ENCODE assay signal across 6 cellular contexts in genomic region chr11:111878385-111878765, GRCh38. TPM values are rescaled to one million over a fixed set of nuclear protein-coding genes. Genes with fewer than 3 reads are reported as not detected.
DNase-seq lines count a peak whose midpoint lies in the region; ATAC-seq and TF ChIP-seq lines count a peak whose summit lies in the region.

No MANE protein-coding gene starts in this region.

- TF ChIP-seq RAD21 in IMR-90 (IDR thresholded peaks at IDR 0.05; ENCODE audit: low read length), result peak; percentile 11; the same call in 1 of the 2 replicates

- H3K27ac ChIP-seq in IMR-90 (ENCODE audit: insufficient read depth, low read length) (peak overlapping the region; percentile 64; the same call in 1 of the 2 replicates), coronary artery (peak overlapping the region; percentile 82 to 97)

- in situ Hi-C loops in IMR-90 (cut with MboI; ENCODE audit: low sequenced_read_pairs), result loop anchor here (5.0 kb wide), 1 partner anchor 114 kb away; no protein-coding TSS in a partner anchor

- H2BK20ac ChIP-seq in IMR-90 (ENCODE audit: low read depth, low read length), result 0 out of 2 replicates have a peak overlapping the region, but pooled peaks have one; percentile 35

- H4K8ac ChIP-seq in IMR-90 (ENCODE audit: low read depth in 2 of 2, low read length in 2 of 2), result peak overlapping the region; percentile 84 to 87

- H3K4me3 Mint-ChIP-seq in progenitor cell of endocrine pancreas (ENCODE audit: low read depth), result peak overlapping the region; percentile 94

- H3K14ac ChIP-seq in IMR-90 (replicated peaks; ENCODE audit: low read depth, low read length), result peak overlapping the region; percentile 67

- no peaks in the 10 kb centered on the region for H3K27me3 Mint-ChIP-seq in progenitor cell of endocrine pancreas

- no peaks in the 10 kb centered on the region for H3K27me3 ChIP-seq in IMR-90 (ENCODE audit: control insufficient read depth, insufficient read depth, low read length)

- H3K4ac ChIP-seq in IMR-90 (ENCODE audit: low read depth, low read length), result peak overlapping the region; percentile 69

- 4% methylated on average over 4 of the region's 10 CpGs; no CpG with 5 or more reads in 1 of the 2 experiments for WGBS in IMR-90 (ENCODE audit: extremely low coverage in 2 of 2, insufficient read length in 1 of 2), 2 experiments

- POLR2A ChIA-PET in IMR-90 (lab: Charles Lee; ENCODE audit: unreplicated experiment), result no interaction called here

- no peaks in the 10 kb centered on the region for H3K9me3 Mint-ChIP-seq in progenitor cell of endocrine pancreas (ENCODE audit: low read depth)

- H2BK120ac ChIP-seq in IMR-90 (ENCODE audit: low read depth, low read length), result peak overlapping the region; percentile 26; the same call in 1 of the 2 replicates

- no peak overlapping the region for H2BK15ac ChIP-seq in IMR-90 (ENCODE audit: low read depth, low read length)

- no peak for TF ChIP-seq POLR2A in IMR-90 (IDR thresholded peaks at IDR 0.05; ENCODE audit: low read depth, low read length)

- ATAC-seq in GM19438 (IDR thresholded peaks at IDR 0.05; ENCODE audit: low read depth, unreplicated experiment), result peak; percentile 21
- ATAC-seq in IMR-90 (ENCODE audit: low read depth), result peak; percentile 5

- BruUV-seq in IMR-90 (replicated peaks; lab: Mats Ljungman, UMichigan), result no TSS peak

- peaks cover 3% of the 10 kb centered on the region; the same call in 1 of the 2 replicates for H3K4me1 ChIP-seq in IMR-90 (ENCODE audit: control insufficient read depth, insufficient read depth, low read length)

- no peaks in the 10 kb centered on the region; the same call in 1 of the 2 replicates for H3K36me3 ChIP-seq in IMR-90 (ENCODE audit: control insufficient read depth, insufficient read depth, low read length)

- peaks cover 4% of the 10 kb centered on the region for H3K36me3 Mint-ChIP-seq in progenitor cell of endocrine pancreas (ENCODE audit: insufficient read depth)

- no peak overlapping the region for H3K18ac ChIP-seq in IMR-90 (ENCODE audit: low read depth, low read length)

- peaks cover 3% of the 10 kb centered on the region; the same call in 1 of the 2 replicates for H3K9me1 ChIP-seq in IMR-90 (ENCODE audit: insufficient read depth, low read length)

- intact Hi-C loops in IMR-90 (cut with micrococcal nuclease), result loop anchor here (2.0 to 10.0 kb wide), 5 partner anchors 48 to 346 kb away; partner anchors contain the start of genes DIXDC1, NKAPD1, PIH1D2 and PTS

- peak overlapping the region; percentile 77 for H3K4me2 ChIP-seq in IMR-90 (ENCODE audit: low read depth, low read length)

- peak overlapping the region; percentile 51 for H2BK5ac ChIP-seq in IMR-90 (ENCODE audit: low read depth, low read length, poor library complexity, severe bottlenecking)

- peak overlapping the region; percentile 100 for H3K27ac Mint-ChIP-seq in progenitor cell of endocrine pancreas

- TF ChIP-seq CTCF in IMR-90 (conservative IDR thresholded peaks at IDR 0.05; ENCODE audit: low read depth, low read length), result no peak
- TF ChIP-seq CTCF in coronary artery (IDR thresholded peaks at IDR 0.05), result no peak
- no peak for TF ChIP-seq CTCF in progenitor cell of endocrine pancreas (IDR thresholded peaks at IDR 0.05; ENCODE audit: unreplicated experiment)

- H2AK5ac ChIP-seq in IMR-90 (ENCODE audit: low read depth, low read length), result peak overlapping the region; percentile 5; the same call in 1 of the 2 replicates

- dilution Hi-C loops in IMR-90 (cut with HindIII; ENCODE audit: low sequenced_read_pairs, unreplicated experiment), result no loop called here

- H3K56ac ChIP-seq in IMR-90 (ENCODE audit: extremely low read depth, insufficient read depth, low read length), result peak overlapping the region; percentile 85; the same call in 1 of the 2 replicates

- peak overlapping the region; percentile 51 for H3K9ac ChIP-seq in IMR-90 (ENCODE audit: low read depth, low read length)

- H3K4me1 Mint-ChIP-seq in progenitor cell of endocrine pancreas (ENCODE audit: low read depth), result peaks cover 10% of the 10 kb centered on the region

- H3K4me3 ChIP-seq in IMR-90 (ENCODE audit: insufficient read depth, low read depth, low read length) (peak overlapping the region; percentile 71), coronary artery (peak overlapping the region; percentile 80)

- peak overlapping the region; percentile 93 for H2AK9ac ChIP-seq in IMR-90 (replicated peaks; ENCODE audit: low read depth, low read length, poor library complexity)

- CTCF ChIA-PET in IMR-90 (lab: Yijun Ruan, JAX), result interaction anchor here (0.6 to 0.8 kb wide), 3 partner anchors 118 to 167 kb away, joined by 3 to 9 read pairs (median 3); no protein-coding TSS in a partner anchor

- DNase-seq in IMR-90, result peak; percentile 5
- no peak for DNase-seq in coronary artery (ENCODE audit: low spot score)
- DNase-seq in progenitor cell of endocrine pancreas (ENCODE audit: low spot score, unreplicated experiment), result no peak
- no peak for DNase-seq in GOT3 (lab: John Stamatoyannopoulos, UW)
- no peak for DNase-seq in activated CD4-positive, alpha-beta T cell treated with anti-CD3 and anti-CD28 coated beads for 1 hour

- H3K23ac ChIP-seq in IMR-90 (ENCODE audit: low read depth, low read length), result peak overlapping the region; percentile 69

- peak overlapping the region; percentile 100 for H2AFZ ChIP-seq in IMR-90 (replicated peaks; ENCODE audit: low read length, poor library complexity)

- H4K5ac ChIP-seq in IMR-90 (ENCODE audit: low read depth, low read length), result no peak overlapping the region

- peaks cover 0 to 11% of the 10 kb centered on the region in 2 experiments; a peak in 3 of 4 replicates for H3K79me1 ChIP-seq in IMR-90 (ENCODE audit: low read depth in 1 of 2, low read length in 2 of 2)

- no peaks in the 10 kb centered on the region for H4K20me1 ChIP-seq in IMR-90 (ENCODE audit: insufficient read depth, low read length)

- H4K91ac ChIP-seq in IMR-90 (ENCODE audit: insufficient read depth, low read depth, low read length), result peak overlapping the region; percentile 34

- no peaks in the 10 kb centered on the region for H3K9me3 ChIP-seq in IMR-90 (ENCODE audit: control insufficient read depth, insufficient read depth, low read length)

TF ChIP-seq in IMR-90, 13 proteins besides CTCF, POLR2A, EP300 and RAD21:
- TF ChIP-seq SMC3 (IDR thresholded peaks at IDR 0.05; ENCODE audit: low read depth, low read length) (no peak), BHLHE40 (IDR thresholded peaks at IDR 0.05; ENCODE audit: low read depth, low read length) (no peak), CHD1 (IDR thresholded peaks at IDR 0.05; ENCODE audit: low read depth, low read length) (no peak), RCOR1 (IDR thresholded peaks at IDR 0.05; ENCODE audit: insufficient replicate concordance, low read length) (no peak), USF2 (IDR thresholded peaks at IDR 0.05; ENCODE audit: low read depth, low read length) (no peak), MXI1 (IDR thresholded peaks at IDR 0.05; ENCODE audit: borderline replicate concordance, low read depth, low read length) (no peak), CEBPB (IDR thresholded peaks at IDR 0.05; ENCODE audit: low read depth, low read length) (no peak), MAZ (IDR thresholded peaks at IDR 0.05; ENCODE audit: borderline replicate concordance, low read depth, low read length) (no peak), RFX5 (IDR thresholded peaks at IDR 0.05; ENCODE audit: low read depth, low read length) (no peak), MAFK (IDR thresholded peaks at IDR 0.05; ENCODE audit: low read depth, low read length) (no peak), FOS (IDR thresholded peaks at IDR 0.05; ENCODE audit: low read depth, low read length) (no peak)
TF ChIP-seq in IMR-90: peak in this region for 0.

RNA-seq across cellular contexts. Expression of gene FDXACB1, which starts 0.6 kb away (rescaled TPM):
- total RNA-seq in IMR-90 (2012; rRNA removed), result 3.0 and 3.3 TPM in 2 replicates
- polyA plus RNA-seq in IMR-90 (2012; rRNA removed), result 1.3 and 1.7 TPM in 2 replicates
- 0.51 and 0.83 TPM in 2 replicates for polyA plus RNA-seq in IMR-90 (2012; cell fraction: cytosol; rRNA removed)
- polyA plus RNA-seq in IMR-90 (2012; cell fraction: nucleus; rRNA removed; ENCODE audit: low replicate concordance), result 0.48 and 1.6 TPM in 2 replicates
- total RNA-seq in progenitor cell of endocrine pancreas, result 2.8 and 3.0 TPM in 2 replicates

RNA-seq across cellular contexts. Expression of gene CFAP68, which starts 1.0 kb away (rescaled TPM):
- total RNA-seq in IMR-90 (2012; rRNA removed) (8.9 and 10.2 TPM in 2 replicates), progenitor cell of endocrine pancreas (25.7 and 28.4 TPM in 2 replicates)
- polyA plus RNA-seq in IMR-90 (2012; rRNA removed), result 17.0 and 19.9 TPM in 2 replicates
- 12.8 and 19.3 TPM in 2 replicates for polyA plus RNA-seq in IMR-90 (2012; cell fraction: cytosol; rRNA removed)
- 1.6 and 6.8 TPM in 2 replicates for polyA plus RNA-seq in IMR-90 (2012; cell fraction: nucleus; rRNA removed; ENCODE audit: low replicate concordance)

RNA-seq across cellular contexts. Expression of gene ALG9, which starts 7.0 kb away (rescaled TPM):
- total RNA-seq in IMR-90 (2012; rRNA removed), result 35.7 and 44.7 TPM in 2 replicates
- 18.2 and 20.7 TPM in 2 replicates for polyA plus RNA-seq in IMR-90 (2012; rRNA removed)
- polyA plus RNA-seq in IMR-90 (2012; cell fraction: cytosol; rRNA removed), result 7.4 and 10.6 TPM in 2 replicates
- 10.9 and 48.7 TPM in 2 replicates for polyA plus RNA-seq in IMR-90 (2012; cell fraction: nucleus; rRNA removed; ENCODE audit: low replicate concordance)
- 45.2 and 47.3 TPM in 2 replicates for total RNA-seq in progenitor cell of endocrine pancreas

RNA-seq across cellular contexts. Expression of gene CRYAB, which starts 33.2 kb away (rescaled TPM):
- total RNA-seq in IMR-90 (2012; rRNA removed) (3.9 and 6.5 TPM in 2 replicates), progenitor cell of endocrine pancreas (1.2 TPM in 1 of 2 replicates, not detected in the other)
- polyA plus RNA-seq in IMR-90 (2012; rRNA removed), result 16.5 and 19.5 TPM in 2 replicates
- 12.3 and 25.3 TPM in 2 replicates for polyA plus RNA-seq in IMR-90 (2012; cell fraction: cytosol; rRNA removed)
- polyA plus RNA-seq in IMR-90 (2012; cell fraction: nucleus; rRNA removed; ENCODE audit: low replicate concordance), result 4.3 and 6.7 TPM in 2 replicates

RNA-seq across cellular contexts. Expression of gene HSPB2, which starts 34.2 kb away (rescaled TPM):
- total RNA-seq in IMR-90 (2012; rRNA removed) (under 0.01 and 0.18 TPM in 2 replicates), progenitor cell of endocrine pancreas (not detected in 2 replicates)
- polyA plus RNA-seq in IMR-90 (2012; rRNA removed), result 0.55 and 1.0 TPM in 2 replicates
- 0.27 and 0.36 TPM in 2 replicates for polyA plus RNA-seq in IMR-90 (2012; cell fraction: cytosol; rRNA removed)
- 0.68 and 0.70 TPM in 2 replicates for polyA plus RNA-seq in IMR-90 (2012; cell fraction: nucleus; rRNA removed; ENCODE audit: low replicate concordance)
